In genomic region chr16:84751947-84752346, GRCh38 we compare ENCODE assay signal across 10 cellular contexts. TPM values are rescaled to one million over a fixed set of nuclear protein-coding genes. Genes with fewer than 3 reads are reported as not detected.
DNase-seq lines count a peak whose midpoint lies in the region; ATAC-seq, FAIRE-seq and TF ChIP-seq lines count a peak whose summit lies in the region.
"Had no signal": no experiment of that assay in that cellular context is flagged by ENCODE, and none has a peak within 500 bp of the region (broad histone marks: within the 10 kb centered on the region; RNA-seq: fewer than 3 reads in every experiment).

No MANE protein-coding gene starts in this region.

- no peak for FAIRE-seq in bronchial epithelial cell (lab: Jason Lieb, UNC)

- ATAC-seq in HG03139 (IDR thresholded peaks at IDR 0.05; ENCODE audit: unreplicated experiment): no peak
- no peak for ATAC-seq in HG03520 (IDR thresholded peaks at IDR 0.05; ENCODE audit: unreplicated experiment)

- DNase-seq in stimulated activated CD4-positive, alpha-beta T cell treated with anti-CD3 and anti-CD28 coated beads, Interleukin-15, amount 100 ng/mL, for 24 hours: peak; percentile 51
- no peak for DNase-seq in stimulated activated CD4-positive, alpha-beta T cell treated with anti-CD3 and anti-CD28 coated beads, Interleukin-4, amount 100 ng/mL, for 1 hour
- DNase-seq in LHCN-M2 (ENCODE audit: low read depth): peak; percentile 26
- DNase-seq in bronchial epithelial cell (ENCODE audit: low read depth): peak; percentile 21
- DNase-seq in dorsolateral prefrontal cortex: no peak
- DNase-seq in NCI-H1436 (lab: John Stamatoyannopoulos, UW): no peak
- DNase-seq: COR-L47, NCI-H82 had no signal

- intact Hi-C loops in dorsolateral prefrontal cortex (cut with DNase I): loop anchor here in 1 of 2 donors (5.0 kb wide), 1 partner anchor 200 kb away; no protein-coding TSS in a partner anchor

- H3K27me3 ChIP-seq in bronchial epithelial cell (ENCODE audit: control insufficient read depth, insufficient read depth, low read length): no peaks in the 10 kb centered on the region
- H3K27me3 ChIP-seq in dorsolateral prefrontal cortex: no peaks in the 10 kb centered on the region

- TF ChIP-seq CTCF in bronchial epithelial cell (IDR thresholded peaks at IDR 0.05; ENCODE audit: insufficient read depth, low read length, severe bottlenecking): no peak
- no peak for TF ChIP-seq CTCF in dorsolateral prefrontal cortex (IDR thresholded peaks at IDR 0.05 in 54 of 56, conservative IDR thresholded peaks at IDR 0.05 in 2 of 56; ENCODE audit: low read depth in 1 of 56, partially characterized antibody in 56 of 56)

- H3K36me3 ChIP-seq in bronchial epithelial cell (ENCODE audit: control insufficient read depth, insufficient read depth, low read length): peaks cover 1% of the 10 kb centered on the region

- H3K27ac ChIP-seq in dorsolateral prefrontal cortex: peak overlapping the region in 1 of 59 donors; percentile 12

- H3K4me3 ChIP-seq in bronchial epithelial cell (ENCODE audit: low read depth, low read length) (no peak overlapping the region), dorsolateral prefrontal cortex (no peak overlapping the region)

RNA-seq across cellular contexts. Expression of gene USP10, which starts 52.1 kb away (rescaled TPM):
- total RNA-seq in LHCN-M2 (2014; rRNA removed) (70.6 and 71.6 TPM in 2 replicates), bronchial epithelial cell (33.7 and 47.1 TPM in 2 replicates), dorsolateral prefrontal cortex (100 to 1,000 TPM in 1 of 120 experiments, 10 to 100 TPM in 119; 58.1 to 104 (median 76.8) TPM)
- 35.4 TPM for polyA plus RNA-seq in LHCN-M2 (2012)

Comparison
In these comparisons a context has a peak if more than half of its experiments do, and no peak if none do; other contexts are left out.
1. DNase-seq: peak in stimulated activated CD4-positive, alpha-beta T cell treated with anti-CD3 and anti-CD28 coated beads, Interleukin-15, amount 100 ng/mL, for 24 hours (single experiment), LHCN-M2 (single experiment) and bronchial epithelial cell (single experiment); none in stimulated activated CD4-positive, alpha-beta T cell treated with anti-CD3 and anti-CD28 coated beads, Interleukin-4, amount 100 ng/mL, for 1 hour (single experiment), dorsolateral prefrontal cortex (0 of 10) and NCI-H1436 (single experiment).